34 cellular contexts compared by ENCODE assay signal in genomic region chr1:50646526-50646925, GRCh38.
"Had no signal": no experiment of that assay in that cellular context is flagged by ENCODE, and none has a peak within 500 bp of the region (broad histone marks: within the 10 kb centered on the region; RNA-seq: fewer than 3 reads in every experiment).

No MANE protein-coding gene starts in this region.

- H3K36me3 ChIP-seq: MG63 had no signal

- DNase-seq: Karpas-422, Kasumi-1, MG63, MM.1S, NCI-H1048, NCI-H1092, NCI-H1092 treated with DMSO at 0.1 percent for 48 hours, NCI-H1105, NCI-H1105 treated with DMSO at 0.1 percent for 48 hours, NCI-H1417, NCI-H1417 treated with DMSO at 0.1 percent for 48 hours, NCI-H1436, NCI-H1436 treated with DMSO at 0.1 percent for 48 hours, NCI-H146, NCI-H1694, NCI-H1694 treated with DMSO at 0.1 percent for 48 hours, NCI-H187, NCI-H187 treated with DMSO at 0.1 percent for 48 hours, NCI-H1930, NCI-H2029, NCI-H2029 treated with DMSO at 0.1 percent for 48 hours, NCI-H2081, NCI-H2081 treated with DMSO at 0.1 percent for 48 hours, NCI-H2107, NCI-H2171, NCI-H2171 treated with DMSO at 0.1 percent for 48 hours, NCI-H2227 treated with DMSO at 0.1 percent for 48 hours, NCI-H226, NCI-H345, NCI-H446, NCI-H446 treated with DMSO at 0.1 percent for 48 hours, NCI-H510A, NCI-H510A treated with DMSO at 0.1 percent for 48 hours, NCI-H524 had no signal

- H3K27me3 ChIP-seq: MG63 had no signal

- H3K4me3 ChIP-seq: MG63 had no signal

- H3K9me3 ChIP-seq: MG63 had no signal
